ENCODE assay signal across 14 cellular contexts in the genomic region with DNA sequence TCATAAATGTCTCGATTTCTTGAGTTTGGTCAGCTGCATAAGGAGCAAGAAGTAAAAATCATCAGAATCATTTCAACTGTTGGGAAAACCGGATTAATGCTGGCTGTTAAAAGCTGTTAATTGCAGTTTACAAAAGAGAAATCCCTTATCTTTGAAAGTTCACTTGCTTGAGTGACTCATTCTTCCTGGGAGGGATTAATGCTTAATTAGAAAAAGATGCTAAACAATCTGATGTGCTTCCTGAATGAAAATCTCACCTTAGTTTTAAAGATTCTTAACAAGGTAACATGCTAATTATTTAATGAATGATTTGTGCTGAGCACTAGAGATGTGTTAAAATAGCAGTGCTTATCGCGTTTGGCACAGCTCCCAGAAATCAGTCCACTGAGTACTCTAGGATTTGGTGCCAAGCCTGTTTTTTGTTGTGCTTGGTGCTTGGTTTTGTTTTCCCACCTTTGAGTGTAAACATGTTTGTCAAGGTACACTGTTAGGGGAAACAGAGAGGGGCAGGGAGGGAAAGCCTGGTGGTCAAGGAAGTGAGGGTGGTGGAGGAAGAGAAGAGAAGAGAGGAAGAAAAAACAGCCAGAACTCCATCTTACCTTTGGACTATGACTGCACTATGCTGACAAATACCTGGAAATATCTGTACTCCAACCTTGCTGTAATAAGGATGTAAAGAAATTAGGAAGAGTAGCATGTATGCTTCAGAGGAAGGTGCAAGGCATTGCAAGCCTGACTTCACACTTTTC.
DNase-seq lines count a peak whose midpoint lies in the region; ATAC-seq and TF ChIP-seq lines count a peak whose summit lies in the region.
"Had no signal": no experiment of that assay in that cellular context is flagged by ENCODE, and none has a peak within 500 bp of the region (broad histone marks: within the 10 kb centered on the region; RNA-seq: fewer than 3 reads in every experiment).

No MANE protein-coding gene starts in this region.

- peaks cover 9% of the 10 kb centered on the region for H3K9me3 ChIP-seq in mucosa of descending colon

- H3K4me3 Mint-ChIP-seq in WTC11 = peak overlapping the region; percentile 9; the same call in 1 of the 2 replicates
- no peak overlapping the region for H3K4me3 Mint-ChIP-seq in natural killer cell treated with Interleukin-12 subunit alpha and Interleukin-12 subunit beta and Interleukin-15 and Interleukin-18, amount 100 ng/mL, for 72 hours
- H3K4me3 Mint-ChIP-seq: CD8-positive, alpha-beta T cell; T-helper 1 cell treated with Interleukin-12 subunit alpha and Interleukin-12 subunit beta and Interleukin-4 antibody, amounts not matched to agents 30 μg/mL and 1 μg/mL, for 36 hours had no signal

- no peaks in the 10 kb centered on the region for H3K27me3 Mint-ChIP-seq in WTC11 (ENCODE audit: low read depth)
- no peaks in the 10 kb centered on the region for H3K27me3 Mint-ChIP-seq in natural killer cell treated with Interleukin-12 subunit alpha and Interleukin-12 subunit beta and Interleukin-15 and Interleukin-18, amount 100 ng/mL, for 72 hours

- intact Hi-C loops in mucosa of descending colon (cut with DNase I, micrococcal nuclease) = no loop called here

- no peak overlapping the region for H3K4me3 ChIP-seq in mucosa of descending colon
- H3K4me3 ChIP-seq: heart left ventricle, skin epidermis had no signal

- peaks cover 27% of the 10 kb centered on the region for H3K4me1 Mint-ChIP-seq in WTC11
- no peaks in the 10 kb centered on the region for H3K4me1 Mint-ChIP-seq in natural killer cell treated with Interleukin-12 subunit alpha and Interleukin-12 subunit beta and Interleukin-15 and Interleukin-18, amount 100 ng/mL, for 72 hours (ENCODE audit: low read depth in 2 of 2)

- no peaks in the 10 kb centered on the region for H3K4me1 ChIP-seq in mucosa of descending colon (ENCODE audit: low read depth)

- ATAC-seq in WTC11 = peak; percentile 24; the same call in 1 of the 2 replicates
- ATAC-seq in mucosa of descending colon = peak; percentile 69
- no peak for ATAC-seq in natural killer cell treated with Interleukin-12 subunit alpha and Interleukin-12 subunit beta and Interleukin-15 and Interleukin-18, amount 100 ng/mL, for 72 hours
- ATAC-seq: CD8-positive, alpha-beta T cell; heart left ventricle had no signal

- TF ChIP-seq CTCF in WTC11 (IDR thresholded peaks at IDR 0.05) = no peak
- TF ChIP-seq CTCF in mucosa of descending colon (IDR thresholded peaks at IDR 0.05) = no peak

- DNase-seq in DMS53 treated with DMSO at 0.1 percent for 48 hours (lab: John Stamatoyannopoulos, UW; ENCODE audit: unreplicated experiment) (peak; percentile 47), NCI-H146 (lab: John Stamatoyannopoulos, UW) (peak; percentile 49), WTC11 (ENCODE audit: low spot score) (no peak), mucosa of descending colon (peak in 1 of 3 donors; percentile 2), germinal center (ENCODE audit: low spot score) (no peak), EL (no peak)
- no peak for DNase-seq in stimulated activated CD4-positive, alpha-beta T cell treated with anti-CD3 and anti-CD28 coated beads, Interleukin-2, amount 100 ng/mL, for 24 hours
- DNase-seq in natural killer cell treated with Interleukin-12 subunit alpha and Interleukin-12 subunit beta and Interleukin-15 and Interleukin-18, amount 100 ng/mL, for 72 hours (ENCODE audit: low spot score) = no peak
- DNase-seq: CD8-positive, alpha-beta T cell; effector memory CD4-positive, alpha-beta T cell; OCI-M1 had no signal

- CTCF ChIA-PET in WTC11 (lab: Charles Lee) = no interaction called here

- peaks cover 7% of the 10 kb centered on the region for H3K36me3 Mint-ChIP-seq in WTC11
- peaks cover 6% of the 10 kb centered on the region for H3K36me3 Mint-ChIP-seq in natural killer cell treated with Interleukin-12 subunit alpha and Interleukin-12 subunit beta and Interleukin-15 and Interleukin-18, amount 100 ng/mL, for 72 hours
- H3K36me3 Mint-ChIP-seq: CD8-positive, alpha-beta T cell had no signal

- peak overlapping the region; percentile 97 for H3K27ac Mint-ChIP-seq in WTC11
- no peak overlapping the region for H3K27ac Mint-ChIP-seq in natural killer cell treated with Interleukin-12 subunit alpha and Interleukin-12 subunit beta and Interleukin-15 and Interleukin-18, amount 100 ng/mL, for 72 hours
- H3K27ac Mint-ChIP-seq: CD8-positive, alpha-beta T cell; T-helper 1 cell treated with Interleukin-12 subunit alpha and Interleukin-12 subunit beta and Interleukin-4 antibody, amounts not matched to agents 30 μg/mL and 1 μg/mL, for 36 hours had no signal

- H3K36me3 ChIP-seq in mucosa of descending colon (ENCODE audit: low read depth) = no peaks in the 10 kb centered on the region
- H3K36me3 ChIP-seq: heart left ventricle had no signal

- POLR2A ChIA-PET in WTC11 (lab: Charles Lee) = no interaction called here

- peaks cover 17% of the 10 kb centered on the region for H3K9me3 Mint-ChIP-seq in WTC11
- peaks cover 14% of the 10 kb centered on the region for H3K9me3 Mint-ChIP-seq in natural killer cell treated with Interleukin-12 subunit alpha and Interleukin-12 subunit beta and Interleukin-15 and Interleukin-18, amount 100 ng/mL, for 72 hours

TF ChIP-seq in WTC11, 78 proteins besides CTCF, POLR2A, EP300 and RAD21:
- TF ChIP-seq KAT7 (CRISPR knock-in tag; IDR thresholded peaks at IDR 0.05; ENCODE audit: borderline replicate concordance) (no peak), ZNF232 (CRISPR knock-in tag; IDR thresholded peaks at IDR 0.05) (0 out of 2 replicates have a peak, but pooled peaks have one; percentile 29)

Comparison
In these comparisons a context has a peak if more than half of its experiments do, and no peak if none do; other contexts are left out.
1. DNase-seq: peak in DMS53 treated with DMSO at 0.1 percent for 48 hours (single experiment) and NCI-H146 (single experiment); none in WTC11 (single experiment), germinal center (single experiment), EL (single experiment), stimulated activated CD4-positive, alpha-beta T cell treated with anti-CD3 and anti-CD28 coated beads, Interleukin-2, amount 100 ng/mL, for 24 hours (0 of 2) and natural killer cell treated with Interleukin-12 subunit alpha and Interleukin-12 subunit beta and Interleukin-15 and Interleukin-18, amount 100 ng/mL, for 72 hours (single experiment).
2. ATAC-seq: peak in WTC11 (single experiment) and mucosa of descending colon (single experiment); none in natural killer cell treated with Interleukin-12 subunit alpha and Interleukin-12 subunit beta and Interleukin-15 and Interleukin-18, amount 100 ng/mL, for 72 hours (0 of 2).